ENCODE assay signal across 1 cellular context in the genomic region with DNA sequence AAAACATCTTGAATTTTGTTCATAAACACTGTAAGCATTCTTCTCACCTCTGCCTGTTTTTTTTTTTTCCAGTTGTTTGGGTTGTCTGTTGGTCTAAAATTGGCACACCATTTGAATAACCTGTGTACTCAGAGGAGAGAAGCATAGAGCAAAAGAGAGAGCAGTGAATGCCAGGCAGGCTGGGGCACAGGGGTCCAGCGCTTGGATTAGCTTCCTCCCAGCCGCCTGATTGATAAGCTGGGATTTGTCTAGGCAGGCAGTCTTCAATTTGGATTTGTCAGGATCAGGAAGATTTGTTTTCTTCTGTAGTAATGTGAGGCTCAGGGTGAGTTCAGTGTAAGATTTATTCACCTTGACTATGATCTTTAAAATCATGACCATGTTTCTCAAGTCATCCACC.
TF ChIP-seq lines count a peak whose summit lies in the region.

No MANE protein-coding gene starts in this region.

TF ChIP-seq in SK-N-SH, 30 proteins besides CTCF, POLR2A, EP300 and RAD21 (continued from another document):
- TF ChIP-seq, protein P1, sequence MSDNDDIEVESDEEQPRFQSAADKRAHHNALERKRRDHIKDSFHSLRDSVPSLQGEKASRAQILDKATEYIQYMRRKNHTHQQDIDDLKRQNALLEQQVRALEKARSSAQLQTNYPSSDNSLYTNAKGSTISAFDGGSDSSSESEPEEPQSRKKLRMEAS (IDR thresholded peaks at IDR 0.05; ENCODE audit: low read depth), result no peak
- no peak for TF ChIP-seq RCOR1 (IDR thresholded peaks at IDR 0.05; ENCODE audit: low read length)
- no peak for TF ChIP-seq NFIC (IDR thresholded peaks at IDR 0.05; ENCODE audit: borderline replicate concordance)
- TF ChIP-seq CHD2 (IDR thresholded peaks at IDR 0.05; ENCODE audit: low read length, partially characterized antibody), result no peak
- no peak for TF ChIP-seq TEAD4 (IDR thresholded peaks at IDR 0.05; ENCODE audit: borderline replicate concordance, insufficient read depth)
- TF ChIP-seq TAF1 (IDR thresholded peaks at IDR 0.05; ENCODE audit: borderline replicate concordance, low read depth, low read length), result no peak
- TF ChIP-seq, protein P2, sequence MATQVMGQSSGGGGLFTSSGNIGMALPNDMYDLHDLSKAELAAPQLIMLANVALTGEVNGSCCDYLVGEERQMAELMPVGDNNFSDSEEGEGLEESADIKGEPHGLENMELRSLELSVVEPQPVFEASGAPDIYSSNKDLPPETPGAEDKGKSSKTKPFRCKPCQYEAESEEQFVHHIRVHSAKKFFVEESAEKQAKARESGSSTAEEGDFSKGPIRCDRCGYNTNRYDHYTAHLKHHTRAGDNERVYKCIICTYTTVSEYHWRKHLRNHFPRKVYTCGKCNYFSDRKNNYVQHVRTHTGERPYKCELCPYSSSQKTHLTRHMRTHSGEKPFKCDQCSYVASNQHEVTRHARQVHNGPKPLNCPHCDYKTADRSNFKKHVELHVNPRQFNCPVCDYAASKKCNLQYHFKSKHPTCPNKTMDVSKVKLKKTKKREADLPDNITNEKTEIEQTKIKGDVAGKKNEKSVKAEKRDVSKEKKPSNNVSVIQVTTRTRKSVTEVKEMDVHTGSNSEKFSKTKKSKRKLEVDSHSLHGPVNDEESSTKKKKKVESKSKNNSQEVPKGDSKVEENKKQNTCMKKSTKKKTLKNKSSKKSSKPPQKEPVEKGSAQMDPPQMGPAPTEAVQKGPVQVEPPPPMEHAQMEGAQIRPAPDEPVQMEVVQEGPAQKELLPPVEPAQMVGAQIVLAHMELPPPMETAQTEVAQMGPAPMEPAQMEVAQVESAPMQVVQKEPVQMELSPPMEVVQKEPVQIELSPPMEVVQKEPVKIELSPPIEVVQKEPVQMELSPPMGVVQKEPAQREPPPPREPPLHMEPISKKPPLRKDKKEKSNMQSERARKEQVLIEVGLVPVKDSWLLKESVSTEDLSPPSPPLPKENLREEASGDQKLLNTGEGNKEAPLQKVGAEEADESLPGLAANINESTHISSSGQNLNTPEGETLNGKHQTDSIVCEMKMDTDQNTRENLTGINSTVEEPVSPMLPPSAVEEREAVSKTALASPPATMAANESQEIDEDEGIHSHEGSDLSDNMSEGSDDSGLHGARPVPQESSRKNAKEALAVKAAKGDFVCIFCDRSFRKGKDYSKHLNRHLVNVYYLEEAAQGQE (IDR thresholded peaks at IDR 0.05; ENCODE audit: low read depth, low read length), result no peak
- no peak for TF ChIP-seq FOXM1 (IDR thresholded peaks at IDR 0.05; ENCODE audit: low read depth)
- TF ChIP-seq EZH2phosphoT487 (IDR thresholded peaks at IDR 0.05; ENCODE audit: borderline replicate concordance, low read depth), result no peak
- no peak for TF ChIP-seq RFX5 (IDR thresholded peaks at IDR 0.05; ENCODE audit: low read length)
